Comparison of ENCODE assay signal across 17 cellular contexts in genomic region chr1:56647106-56647505, GRCh38. TPM values are rescaled to one million over a fixed set of nuclear protein-coding genes. Genes with fewer than 3 reads are reported as not detected.
DNase-seq lines count a peak whose midpoint lies in the region; ATAC-seq, FAIRE-seq and TF ChIP-seq lines count a peak whose summit lies in the region.
"Had no signal": no experiment of that assay in that cellular context is flagged by ENCODE, and none has a peak within 500 bp of the region (broad histone marks: within the 10 kb centered on the region; RNA-seq: fewer than 3 reads in every experiment).

No MANE protein-coding gene starts in this region.

- TF ChIP-seq POLR2A in A549 (IDR thresholded peaks at IDR 0.05; ENCODE audit: low read length) (no peak), H54 (IDR thresholded peaks at IDR 0.05; ENCODE audit: low read depth, low read length) (no peak)

- 80% methylated on average over 1 of the region's 1 CpG for WGBS in A549 (ENCODE audit: missing lambda C conversion rate)

- H3K36me3 ChIP-seq in parathyroid adenoma (ENCODE audit: control insufficient read depth, insufficient read depth, low read length) = no peaks in the 10 kb centered on the region
- H3K36me3 ChIP-seq: BLaER1 treated with 17β-estradiol and CSF1 and Interleukin-3, amounts not matched to agents 10 nM and 100 nM; MG63 had no signal

- H3K9me3 ChIP-seq in A549 (no peaks in the 10 kb centered on the region), parathyroid adenoma (ENCODE audit: control insufficient read depth, low read length) (no peaks in the 10 kb centered on the region)
- H3K9me3 ChIP-seq: MG63 had no signal

- POLR2A ChIA-PET in A549 (lab: Yijun Ruan, JAX) = no interaction called here

- no peak overlapping the region for H3K9ac ChIP-seq in parathyroid adenoma
- H3K9ac ChIP-seq: BLaER1 treated with 17β-estradiol and CSF1 and Interleukin-3, amounts not matched to agents 10 nM and 100 nM had no signal

- H3K4me3 ChIP-seq in A549 (no peak overlapping the region; the same call in 2 of the 3 replicates), parathyroid adenoma (ENCODE audit: low read depth, low read length) (peak overlapping the region; percentile 71)
- H3K4me3 ChIP-seq: BLaER1 treated with 17β-estradiol and CSF1 and Interleukin-3, amounts not matched to agents 10 nM and 100 nM; MG63 had no signal

- no peak for DNase-seq in A549 (ENCODE audit: low read depth in 1 of 2, low spot score in 1 of 2)
- no peak for DNase-seq in H54 (ENCODE audit: insufficient read length, low spot score)
- peak; percentile 7 for DNase-seq in fibroblast of peridontal ligament (ENCODE audit: extremely low read depth)
- no peak for DNase-seq in activated naive CD4-positive, alpha-beta T cell treated with Interleukin-2 at 50 U/mL for 16 hours
- no peak for DNase-seq in stimulated activated CD4-positive, alpha-beta T cell treated with anti-CD3 and anti-CD28 coated beads, Interleukin-12 subunit alpha, Interleukin-12 subunit beta, amount 100 ng/mL, for 4 hours
- DNase-seq: H7, MG63, NCI-H1092 treated with DMSO at 0.1 percent for 48 hours, NCI-H1694 treated with DMSO at 0.1 percent for 48 hours, NCI-H2171, NCI-H446 treated with DMSO at 0.1 percent for 48 hours, NCI-H748 treated with DMSO at 0.1 percent for 48 hours, SIG-M5 had no signal

- FAIRE-seq in A549 (lab: Jason Lieb, UNC) = no peak
- FAIRE-seq in H54 (lab: Jason Lieb, UNC) = peak; percentile 36
- FAIRE-seq: RCC 7860 had no signal

- H3K27ac ChIP-seq in A549 = no peak overlapping the region
- no peak overlapping the region for H3K27ac ChIP-seq in parathyroid adenoma
- H3K27ac ChIP-seq: BLaER1 treated with 17β-estradiol and CSF1 and Interleukin-3, amounts not matched to agents 10 nM and 100 nM had no signal

- H3K4me1 ChIP-seq in A549 (peaks cover 24% of the 10 kb centered on the region), parathyroid adenoma (no peaks in the 10 kb centered on the region)

- no peak for TF ChIP-seq EP300 in A549 (IDR thresholded peaks at IDR 0.05)

- peak overlapping the region; percentile 86 for H3K4me2 ChIP-seq in A549
- peak overlapping the region; percentile 39 for H3K4me2 ChIP-seq in parathyroid adenoma (ENCODE audit: low read length)

- H3K79me2 ChIP-seq in parathyroid adenoma = peaks cover 2% of the 10 kb centered on the region

- TF ChIP-seq CTCF in A549 (IDR thresholded peaks at IDR 0.05) (no peak), parathyroid adenoma (IDR thresholded peaks at IDR 0.05) (no peak)

- CTCF ChIA-PET in A549 (lab: Yijun Ruan, JAX) = no interaction called here

- no peak for TF ChIP-seq RAD21 in A549 (conservative IDR thresholded peaks at IDR 0.05 in 1 of 2, IDR thresholded peaks at IDR 0.05 in 1 of 2)

- no peaks in the 10 kb centered on the region for H3K27me3 ChIP-seq in parathyroid adenoma (ENCODE audit: control insufficient read depth, insufficient read depth, low read length)
- H3K27me3 ChIP-seq: MG63 had no signal

- ATAC-seq in A549 (no peak), HG03175 (IDR thresholded peaks at IDR 0.05; ENCODE audit: unreplicated experiment) (no peak)

- no peak overlapping the region for H2AFZ ChIP-seq in parathyroid adenoma

TF ChIP-seq in A549, 52 proteins besides CTCF, POLR2A, EP300 and RAD21:
- TF ChIP-seq FOSB (CRISPR knock-in tag; IDR thresholded peaks at IDR 0.05) (no peak), PHF8 (IDR thresholded peaks at IDR 0.05; ENCODE audit: borderline replicate concordance, low read depth) (no peak), KDM1A (IDR thresholded peaks at IDR 0.05; ENCODE audit: low read depth) (no peak), MAFK (IDR thresholded peaks at IDR 0.05; ENCODE audit: partially characterized antibody) (no peak), SREBF2 (IDR thresholded peaks at IDR 0.05) (no peak)

RNA-seq across cellular contexts. Expression of gene PRKAA2, which starts 2.0 kb away (rescaled TPM):
- 7.2 and 8.8 TPM in 2 replicates for polyA plus RNA-seq in A549 (2011; rRNA removed)
- polyA plus RNA-seq in A549 (2012; cell fraction: cytosol; rRNA removed) = 0.75 and 0.78 TPM in 2 replicates
- polyA plus RNA-seq in A549 (2012; cell fraction: nucleus; rRNA removed) = 0.56 and 0.98 TPM in 2 replicates
- 2.8 to 3.8 TPM (median 3.5 TPM) in 3 replicates for polyA plus RNA-seq in A549 (2017; fragmentation: RNase III; extraction: RNeasy Plus Mini Kit Qiagen cat#74134 plus additional on column Dnase treatment)
- polyA minus RNA-seq in A549 (2011; rRNA and poly(A)+ RNA removed) = 6.2 and 6.8 TPM in 2 replicates
